In genomic region chr2:26340831-26341230, GRCh38 we compare ENCODE assay signal across 20 cellular contexts. TPM values are rescaled to one million over a fixed set of nuclear protein-coding genes. Genes with fewer than 3 reads are reported as not detected.
DNase-seq lines count a peak whose midpoint lies in the region; ATAC-seq and TF ChIP-seq lines count a peak whose summit lies in the region.
"Had no signal": no experiment of that assay in that cellular context is flagged by ENCODE, and none has a peak within 500 bp of the region (broad histone marks: within the 10 kb centered on the region; RNA-seq: fewer than 3 reads in every experiment).

No MANE protein-coding gene starts in this region.

- no peak overlapping the region for H2BK120ac ChIP-seq in H9 (ENCODE audit: low read depth, low read length, poor library complexity, severe bottlenecking)
- no peak overlapping the region for H2BK120ac ChIP-seq in trophoblast cell (ENCODE audit: insufficient read depth, low read length, poor library complexity)

- H4K12ac ChIP-seq in trophoblast cell (ENCODE audit: low read depth, low read length): no peak overlapping the region

- CTCF ChIA-PET in Calu3 (lab: Charles Lee): no interaction called here

- H3K4me1 Mint-ChIP-seq in Calu3 (ENCODE audit: low read depth, unreplicated experiment) (peaks cover 40% of the 10 kb centered on the region), H9 (peaks cover 22 to 23% of the 10 kb centered on the region in 2 experiments)

- H2BK12ac ChIP-seq in H9 (ENCODE audit: insufficient read length, low read depth, low read length) (no peak overlapping the region), trophoblast cell (ENCODE audit: low read length) (no peak overlapping the region)

- H3K79me1 ChIP-seq in H9 (ENCODE audit: insufficient read depth, low read depth, low read length, poor library complexity, severe bottlenecking) (no peaks in the 10 kb centered on the region), trophoblast cell (ENCODE audit: low read length) (peaks cover 8% of the 10 kb centered on the region)

- H2BK15ac ChIP-seq in H9 (ENCODE audit: low read depth, low read length): no peak overlapping the region

- H3K27me3 ChIP-seq in H9 (ENCODE audit: insufficient read depth, low read length) (no peaks in the 10 kb centered on the region), body of pancreas (no peaks in the 10 kb centered on the region), trophoblast cell (ENCODE audit: insufficient read depth, low read length) (no peaks in the 10 kb centered on the region)

- BruUV-seq in Calu3 (replicated peaks; lab: Mats Ljungman, UMichigan): no TSS peak

- H3K36me3 Mint-ChIP-seq in Calu3 (ENCODE audit: insufficient read depth, unreplicated experiment) (peaks cover 27% of the 10 kb centered on the region), H9 (ENCODE audit: insufficient read depth in 1 of 3, low read depth in 3 of 3) (peaks cover 0 to 3% (median 0%) of the 10 kb centered on the region in 3 experiments; a peak in 3 of 7 replicates)

- H4K91ac ChIP-seq in H9 (ENCODE audit: insufficient read length, low read depth, low read length) (no peak overlapping the region), trophoblast cell (ENCODE audit: low read depth, low read length) (no peak overlapping the region)

- H3K79me2 ChIP-seq in H9 (ENCODE audit: insufficient read depth, low read length): no peaks in the 10 kb centered on the region; the same call in 1 of the 2 replicates
- H3K79me2 ChIP-seq in trophoblast cell (ENCODE audit: control insufficient read depth, insufficient read depth, low read length, poor library complexity): peaks cover 4% of the 10 kb centered on the region

- peak; percentile 41 for DNase-seq in Calu3
- no peak for DNase-seq in H9
- no peak for DNase-seq in body of pancreas
- peak; percentile 31 to 64 for DNase-seq in trophoblast cell
- no peak for DNase-seq in NCI-H1092 treated with DMSO at 0.1 percent for 48 hours (lab: John Stamatoyannopoulos, UW)
- DNase-seq: AML-193, DMS79 treated with DMSO at 0.1 percent for 48 hours, H7, Kasumi-1, MM.1S, NCI-H1105, NCI-H2081 treated with DMSO at 0.1 percent for 48 hours, Right ventricle myocardium superior, SK-N-SH had no signal

- H2BK5ac ChIP-seq in H9 (ENCODE audit: insufficient read length, low read length): no peak overlapping the region
- H2BK5ac ChIP-seq in trophoblast cell (ENCODE audit: low read depth, low read length, poor library complexity): no peak overlapping the region

- no CpG with 5 or more reads among the region's 3 CpGs for WGBS in H9 (ENCODE audit: extremely low coverage, insufficient read length, low lambda C conversion rate)
- 42 to 66% methylated on average over 3 of the region's 3 CpGs for WGBS in body of pancreas, 2 donors
- WGBS in trophoblast cell (ENCODE audit: extremely low coverage, insufficient coverage, insufficient read length): no CpG with 5 or more reads among the region's 3 CpGs

- no peaks in the 10 kb centered on the region for H4K20me1 ChIP-seq in H9 (ENCODE audit: control insufficient read depth, insufficient read depth, insufficient read length)

- no peak overlapping the region for H2BK20ac ChIP-seq in H9 (ENCODE audit: low read depth, low read length, poor library complexity, severe bottlenecking)

- H3K4me1 ChIP-seq in H9 (ENCODE audit: insufficient read depth, low read length): no peaks in the 10 kb centered on the region
- peaks cover 20% of the 10 kb centered on the region for H3K4me1 ChIP-seq in body of pancreas
- peaks cover 7 to 11% of the 10 kb centered on the region in 2 experiments for H3K4me1 ChIP-seq in trophoblast cell (ENCODE audit: control insufficient read depth in 1 of 2, insufficient read depth in 2 of 2, low read length in 2 of 2)

- H3K56ac ChIP-seq in H9 (ENCODE audit: insufficient read length, low read depth, low read length): no peak overlapping the region

- no peak for TF ChIP-seq CTCF in Calu3 (IDR thresholded peaks at IDR 0.05; ENCODE audit: unreplicated experiment)
- no peak for TF ChIP-seq CTCF in H9 (conservative IDR thresholded peaks at IDR 0.05)
- TF ChIP-seq CTCF in body of pancreas (IDR thresholded peaks at IDR 0.05): no peak

- peaks cover 4% of the 10 kb centered on the region for H3K23me2 ChIP-seq in H9 (ENCODE audit: insufficient read length, low read depth, low read length, poor library complexity, severe bottlenecking)

- no peak overlapping the region for H3T11ph ChIP-seq in H9 (ENCODE audit: low read length)

- no peak overlapping the region for H4K5ac ChIP-seq in H9 (ENCODE audit: insufficient read length, low read depth, low read length)

- H2AFZ ChIP-seq in H9 (ENCODE audit: low read length) (no peak overlapping the region), trophoblast cell (ENCODE audit: insufficient read depth, low read length, poor library complexity) (no peak overlapping the region)

- no peaks in the 10 kb centered on the region for H3K9me3 Mint-ChIP-seq in Calu3 (ENCODE audit: low read depth, unreplicated experiment)
- H3K9me3 Mint-ChIP-seq in H9: no peaks in the 10 kb centered on the region

- TF ChIP-seq POLR2A in body of pancreas (IDR thresholded peaks at IDR 0.05): no peak

- H3K9ac ChIP-seq in H9 (ENCODE audit: extremely low read depth, insufficient read length, low read length): no peak overlapping the region
- no peak overlapping the region for H3K9ac ChIP-seq in trophoblast cell (ENCODE audit: low read length)
- H3K9ac ChIP-seq: SK-N-SH had no signal

- H3K23ac ChIP-seq in H9 (ENCODE audit: insufficient read length, low read depth, low read length) (no peak overlapping the region), trophoblast cell (ENCODE audit: low read length) (no peak overlapping the region)

- H3K27ac ChIP-seq in H9 (ENCODE audit: insufficient read length, low read depth, low read length) (no peak overlapping the region), body of pancreas (peak overlapping the region; percentile 8 to 80 (median 73)), trophoblast cell (ENCODE audit: low read depth, low read length) (peak overlapping the region; percentile 44)
- H3K27ac ChIP-seq: C4-2B, HL-60 had no signal

- H3K9me3 ChIP-seq in H9 (ENCODE audit: control insufficient read depth, low read depth, low read length): no peaks in the 10 kb centered on the region
- H3K9me3 ChIP-seq in body of pancreas: no peaks in the 10 kb centered on the region
- H3K9me3 ChIP-seq in trophoblast cell (ENCODE audit: insufficient read depth, low read depth, low read length): peaks cover 2% of the 10 kb centered on the region
- H3K9me3 ChIP-seq: SK-N-SH had no signal

- no peak overlapping the region for H3K14ac ChIP-seq in H9 (ENCODE audit: insufficient read depth, low read length)
- H3K14ac ChIP-seq in trophoblast cell (ENCODE audit: low read length): no peak overlapping the region

- H3K27ac Mint-ChIP-seq in Calu3 (ENCODE audit: unreplicated experiment): peak overlapping the region; percentile 49
- H3K27ac Mint-ChIP-seq in H9: peak overlapping the region in 2 of 3 experiments; percentile 54 to 91; a peak in 4 of 7 replicates

- H4K8ac ChIP-seq in H9 (replicated peaks; ENCODE audit: insufficient read length, low read depth, low read length) (no peak overlapping the region), trophoblast cell (ENCODE audit: low read depth, low read length) (no peak overlapping the region)

- no peaks in the 10 kb centered on the region for H3K27me3 Mint-ChIP-seq in Calu3 (ENCODE audit: unreplicated experiment)
- H3K27me3 Mint-ChIP-seq in H9 (ENCODE audit: low read depth): no peaks in the 10 kb centered on the region

- H3K4me2 ChIP-seq in H9 (ENCODE audit: insufficient read depth, insufficient read length, low read length) (no peak overlapping the region), trophoblast cell (ENCODE audit: low read length) (no peak overlapping the region)
- H3K4me2 ChIP-seq: SK-N-SH had no signal

- H3K18ac ChIP-seq in H9 (ENCODE audit: insufficient read length, low read depth, low read length) (no peak overlapping the region), trophoblast cell (ENCODE audit: low read length) (no peak overlapping the region)

- intact Hi-C loops in Calu3 (cut with micrococcal nuclease; ENCODE audit: unreplicated experiment): no loop called here
- intact Hi-C loops in body of pancreas (cut with DNase I): no loop called here

- H3K4me3 ChIP-seq in body of pancreas: no peak overlapping the region
- H3K4me3 ChIP-seq in trophoblast cell (ENCODE audit: low read depth, low read length): no peak overlapping the region

- H3K4me3 Mint-ChIP-seq in Calu3 (ENCODE audit: low read depth, unreplicated experiment) (peak overlapping the region; percentile 17), H9 (no peak overlapping the region)

- ATAC-seq in body of pancreas: no peak
- ATAC-seq in GM21717 (IDR thresholded peaks at IDR 0.05; ENCODE audit: unreplicated experiment): no peak
- ATAC-seq in GM19351 (IDR thresholded peaks at IDR 0.05; ENCODE audit: unreplicated experiment): no peak

- H3K4ac ChIP-seq in H9 (ENCODE audit: low read depth, low read length): no peak overlapping the region
- H3K4ac ChIP-seq in trophoblast cell (ENCODE audit: low read depth, low read length): no peak overlapping the region

- H2AK5ac ChIP-seq in H9 (ENCODE audit: insufficient read length, low read length) (no peak overlapping the region), trophoblast cell (ENCODE audit: low read length) (no peak overlapping the region)

- H3K36me3 ChIP-seq in body of pancreas (replicated peaks in 1 of 2; ENCODE audit: insufficient read depth in 1 of 2, low read depth in 2 of 2) (no peaks in the 10 kb centered on the region), trophoblast cell (ENCODE audit: control insufficient read depth in 1 of 2, insufficient read depth in 2 of 2, low read length in 2 of 2) (no peaks in the 10 kb centered on the region)

RNA-seq across cellular contexts. Expression of gene SELENOI, which starts 5.1 kb away (rescaled TPM):
- total RNA-seq in Calu3 (2022): 66.6 and 75.4 TPM in 2 replicates
- 41.9 and 43.4 TPM in 2 replicates for total RNA-seq in H9 (2021)
- total RNA-seq in body of pancreas: 10 to 100 TPM; 10.4 to 31.3 TPM
- 13.7 and 14.1 TPM in 2 replicates for polyA plus RNA-seq in trophoblast cell (2013)

RNA-seq across cellular contexts. Expression of gene ADGRF3, which starts 5.8 kb away (rescaled TPM):
- 0.24 and 0.59 TPM in 2 replicates for total RNA-seq in Calu3 (2022)
- 0.09 and 0.29 TPM in 2 replicates for total RNA-seq in H9 (2021)
- total RNA-seq in body of pancreas: not detected
- 0.01 and 0.03 TPM in 2 replicates for polyA plus RNA-seq in trophoblast cell (2013)
- total RNA-seq: H7, HT1080, NCI-H460 had no signal

Comparison
In these comparisons a context has a peak if more than half of its experiments do, and no peak if none do; other contexts are left out.
1. DNase-seq: peak in Calu3 (single experiment) and trophoblast cell (2 of 2); none in H9 (single experiment), body of pancreas (0 of 4) and NCI-H1092 treated with DMSO at 0.1 percent for 48 hours (single experiment).